In the genomic region with DNA sequence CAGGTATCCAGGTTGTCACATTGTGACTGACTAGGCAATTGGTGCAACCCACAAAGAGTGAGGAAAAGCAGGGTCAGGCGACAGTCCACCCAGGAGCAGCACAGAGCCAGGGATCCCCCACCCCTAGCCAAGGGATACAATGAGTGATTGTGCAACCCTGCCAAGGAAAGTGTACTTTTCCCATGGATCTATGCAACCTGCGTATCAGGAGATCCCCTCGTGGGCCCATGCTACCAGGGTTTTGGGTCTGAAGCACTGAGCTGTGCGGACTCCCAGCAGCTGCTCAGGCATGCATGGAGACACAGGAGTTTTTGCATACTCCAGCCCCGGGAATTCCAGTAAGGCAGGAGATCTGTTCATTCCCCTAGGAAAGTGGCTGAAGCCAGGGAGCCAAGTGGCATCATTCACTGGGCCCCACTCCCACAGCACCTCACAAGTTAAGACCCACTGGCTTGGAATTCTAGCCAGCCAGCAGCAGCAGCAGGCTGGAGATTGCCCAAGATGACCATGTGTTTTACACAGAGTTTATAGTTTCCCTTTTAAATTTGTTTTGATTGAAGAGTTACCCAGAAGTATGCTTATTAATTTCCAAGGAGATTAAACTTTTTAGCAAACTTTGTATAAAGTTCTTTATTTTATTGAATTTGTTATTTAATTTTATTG, we compare ENCODE assay signal across 1 cellular context.
TF ChIP-seq lines count a peak whose summit lies in the region.

No MANE protein-coding gene starts in this region.

TF ChIP-seq in WTC11, 78 proteins besides CTCF, POLR2A, EP300 and RAD21 (continued from another document):
- TF ChIP-seq, protein P1, sequence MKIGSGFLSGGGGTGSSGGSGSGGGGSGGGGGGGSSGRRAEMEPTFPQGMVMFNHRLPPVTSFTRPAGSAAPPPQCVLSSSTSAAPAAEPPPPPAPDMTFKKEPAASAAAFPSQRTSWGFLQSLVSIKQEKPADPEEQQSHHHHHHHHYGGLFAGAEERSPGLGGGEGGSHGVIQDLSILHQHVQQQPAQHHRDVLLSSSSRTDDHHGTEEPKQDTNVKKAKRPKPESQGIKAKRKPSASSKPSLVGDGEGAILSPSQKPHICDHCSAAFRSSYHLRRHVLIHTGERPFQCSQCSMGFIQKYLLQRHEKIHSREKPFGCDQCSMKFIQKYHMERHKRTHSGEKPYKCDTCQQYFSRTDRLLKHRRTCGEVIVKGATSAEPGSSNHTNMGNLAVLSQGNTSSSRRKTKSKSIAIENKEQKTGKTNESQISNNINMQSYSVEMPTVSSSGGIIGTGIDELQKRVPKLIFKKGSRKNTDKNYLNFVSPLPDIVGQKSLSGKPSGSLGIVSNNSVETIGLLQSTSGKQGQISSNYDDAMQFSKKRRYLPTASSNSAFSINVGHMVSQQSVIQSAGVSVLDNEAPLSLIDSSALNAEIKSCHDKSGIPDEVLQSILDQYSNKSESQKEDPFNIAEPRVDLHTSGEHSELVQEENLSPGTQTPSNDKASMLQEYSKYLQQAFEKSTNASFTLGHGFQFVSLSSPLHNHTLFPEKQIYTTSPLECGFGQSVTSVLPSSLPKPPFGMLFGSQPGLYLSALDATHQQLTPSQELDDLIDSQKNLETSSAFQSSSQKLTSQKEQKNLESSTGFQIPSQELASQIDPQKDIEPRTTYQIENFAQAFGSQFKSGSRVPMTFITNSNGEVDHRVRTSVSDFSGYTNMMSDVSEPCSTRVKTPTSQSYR (CRISPR knock-in tag; IDR thresholded peaks at IDR 0.05), result no peak
- TF ChIP-seq, protein P2, sequence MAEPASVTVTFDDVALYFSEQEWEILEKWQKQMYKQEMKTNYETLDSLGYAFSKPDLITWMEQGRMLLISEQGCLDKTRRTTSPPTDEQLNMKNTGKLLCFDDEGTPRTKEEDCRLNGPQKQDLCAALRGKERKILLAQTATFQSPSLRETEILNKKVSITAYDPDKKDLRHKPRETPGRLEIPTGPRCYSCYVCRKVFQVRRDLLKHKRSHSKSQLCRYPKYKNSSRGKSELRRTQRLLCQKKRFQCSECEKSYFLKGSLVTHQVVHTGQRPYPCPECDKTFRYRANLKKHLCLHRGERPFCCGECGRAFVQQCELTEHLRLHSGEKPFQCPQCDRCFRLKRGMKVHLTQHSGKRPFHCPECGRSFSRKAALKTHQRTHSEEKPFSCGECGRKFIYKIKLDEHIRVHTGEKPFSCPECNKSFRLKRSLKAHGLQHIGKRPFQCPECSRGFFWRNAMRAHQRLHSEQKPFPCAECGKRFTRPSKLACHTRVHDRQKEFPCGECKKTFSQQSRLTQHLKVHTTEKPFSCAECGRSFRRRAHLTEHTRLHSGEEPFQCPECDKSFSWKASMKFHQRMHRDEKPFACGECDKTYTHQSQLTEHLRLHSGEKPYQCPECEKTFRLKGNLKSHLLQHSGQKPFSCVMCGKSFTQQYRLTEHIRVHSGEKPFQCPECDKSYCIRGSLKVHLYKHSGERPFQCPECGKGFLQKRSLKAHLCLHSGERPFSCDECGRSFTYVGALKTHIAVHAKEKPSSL (CRISPR knock-in tag; conservative IDR thresholded peaks at IDR 0.05), result no peak
